ENCODE assay signal across 13 cellular contexts in the genomic region with DNA sequence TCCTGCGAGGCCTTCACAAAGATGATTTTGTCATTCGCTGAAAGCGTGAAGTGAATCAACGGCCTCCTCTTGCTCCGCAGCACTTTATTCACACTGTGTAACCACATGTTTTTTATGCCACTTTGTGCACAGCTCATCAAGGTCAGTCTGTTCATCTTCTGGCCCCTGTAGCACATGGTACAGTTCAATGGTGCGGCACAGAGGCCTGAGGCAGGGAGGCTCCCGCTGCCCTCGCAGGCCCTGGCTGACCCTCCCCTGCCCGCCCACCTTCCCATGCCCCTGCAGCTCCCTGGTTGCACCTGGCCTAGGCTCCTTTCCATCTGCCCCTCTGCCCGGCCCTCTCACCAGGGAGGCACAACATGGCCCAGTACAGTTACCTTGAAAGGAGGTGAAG.
DNase-seq lines count a peak whose midpoint lies in the region; ATAC-seq, FAIRE-seq and TF ChIP-seq lines count a peak whose summit lies in the region.
"Had no signal": no experiment of that assay in that cellular context is flagged by ENCODE, and none has a peak within 500 bp of the region (broad histone marks: within the 10 kb centered on the region; RNA-seq: fewer than 3 reads in every experiment).

No MANE protein-coding gene starts in this region.

- H3K27ac ChIP-seq in psoas muscle (no peak overlapping the region), mammary epithelial cell (ENCODE audit: insufficient read depth, low read depth, low read length) (no peak overlapping the region)
- H3K27ac ChIP-seq: adrenal gland, hepatocyte, VCaP had no signal

- BruUV-seq in mammary epithelial cell (replicated peaks; lab: Mats Ljungman, UMichigan) = no TSS peak

- H3K27ac Mint-ChIP-seq in activated naive CD4-positive, alpha-beta T cell treated with anti-CD3 and anti-CD28 coated beads, Interleukin-2, amount 50 U/mL, for 72 hours = peak overlapping the region; percentile 48 to 75
- peak overlapping the region; percentile 92 for H3K27ac Mint-ChIP-seq in stimulated activated naive B cell treated with anti-CD40 and anti-IgM and Interleukin-4, amounts not matched to agents 10 μg/mL and 1 μg/mL and 100 μg/mL, for 72 hours

- H3K9me3 Mint-ChIP-seq in activated naive CD4-positive, alpha-beta T cell treated with anti-CD3 and anti-CD28 coated beads, Interleukin-2, amount 50 U/mL, for 72 hours = no peaks in the 10 kb centered on the region
- H3K9me3 Mint-ChIP-seq in stimulated activated naive B cell treated with anti-CD40 and anti-IgM and Interleukin-4, amounts not matched to agents 10 μg/mL and 1 μg/mL and 100 μg/mL, for 72 hours = no peaks in the 10 kb centered on the region

- peak overlapping the region; percentile 52 to 59 for H3K4me3 Mint-ChIP-seq in stimulated activated naive B cell treated with anti-CD40 and anti-IgM and Interleukin-4, amounts not matched to agents 10 μg/mL and 1 μg/mL and 100 μg/mL, for 72 hours

- H3K4me2 ChIP-seq in mammary epithelial cell (ENCODE audit: insufficient read depth, low read depth, low read length) = no peak overlapping the region
- H3K4me2 ChIP-seq: hepatocyte had no signal

- no peak for DNase-seq in activated naive CD4-positive, alpha-beta T cell treated with anti-CD3 and anti-CD28 coated beads, Interleukin-2, amount 50 U/mL, for 72 hours (ENCODE audit: low spot score in 2 of 2)
- DNase-seq in activated naive CD4-positive, alpha-beta T cell treated with Interleukin-2 at 50 U/mL for 16 hours = no peak
- DNase-seq in ecto neural progenitor cell (ENCODE audit: low spot score) = peak; percentile 44
- no peak for DNase-seq in stimulated activated naive B cell treated with anti-CD40 and anti-IgM and Interleukin-4, amounts not matched to agents 10 μg/mL and 1 μg/mL and 100 μg/mL, for 72 hours
- DNase-seq in psoas muscle = no peak
- DNase-seq in mammary epithelial cell = no peak
- DNase-seq in HTR-8/SVneo (ENCODE audit: insufficient read length, low spot score) = no peak

- ATAC-seq in activated naive CD4-positive, alpha-beta T cell treated with anti-CD3 and anti-CD28 coated beads, Interleukin-2, amount 50 U/mL, for 72 hours = peak; percentile 9 to 28
- ATAC-seq in HG03139 (IDR thresholded peaks at IDR 0.05; ENCODE audit: unreplicated experiment) (peak; percentile 4), psoas muscle (no peak)
- ATAC-seq in stimulated activated naive B cell treated with anti-CD40 and anti-IgM and Interleukin-4, amounts not matched to agents 10 μg/mL and 1 μg/mL and 100 μg/mL, for 72 hours (replicated peaks) = peak; percentile 64 to 65

- no peak overlapping the region for H3K9ac ChIP-seq in mammary epithelial cell (ENCODE audit: insufficient read depth, low read length)

- no peaks in the 10 kb centered on the region for H3K27me3 ChIP-seq in psoas muscle (ENCODE audit: insufficient read depth in 3 of 3, low read length in 2 of 3)
- H3K27me3 ChIP-seq in mammary epithelial cell (ENCODE audit: insufficient read depth, low read length) = no peaks in the 10 kb centered on the region
- H3K27me3 ChIP-seq: adrenal gland, hepatocyte had no signal

- H3K4me1 ChIP-seq in psoas muscle = peaks cover 11% of the 10 kb centered on the region
- no peaks in the 10 kb centered on the region for H3K4me1 ChIP-seq in mammary epithelial cell (ENCODE audit: insufficient read depth, low read length)

- TF ChIP-seq CTCF in psoas muscle (IDR thresholded peaks at IDR 0.05) (no peak), mammary epithelial cell (conservative IDR thresholded peaks at IDR 0.05 in 1 of 2, IDR thresholded peaks at IDR 0.05 in 1 of 2; ENCODE audit: extremely low read depth in 1 of 2, insufficient read depth in 1 of 2, low read depth in 1 of 2, low read length in 2 of 2) (no peak)

- FAIRE-seq in HTR-8/SVneo (lab: Jason Lieb, UNC) = no peak
- FAIRE-seq: endometrium had no signal

- no peaks in the 10 kb centered on the region for H3K9me3 ChIP-seq in psoas muscle
- no peaks in the 10 kb centered on the region for H3K9me3 ChIP-seq in mammary epithelial cell (replicated peaks; ENCODE audit: insufficient read depth, low read length)
- H3K9me3 ChIP-seq: adrenal gland had no signal

- H3K27me3 Mint-ChIP-seq in stimulated activated naive B cell treated with anti-CD40 and anti-IgM and Interleukin-4, amounts not matched to agents 10 μg/mL and 1 μg/mL and 100 μg/mL, for 72 hours = peaks cover 5 to 7% of the 10 kb centered on the region in 2 donors

- H3K36me3 Mint-ChIP-seq in activated naive CD4-positive, alpha-beta T cell treated with anti-CD3 and anti-CD28 coated beads, Interleukin-2, amount 50 U/mL, for 72 hours = peaks cover 0 to 21% of the 10 kb centered on the region in 2 donors
- H3K36me3 Mint-ChIP-seq in stimulated activated naive B cell treated with anti-CD40 and anti-IgM and Interleukin-4, amounts not matched to agents 10 μg/mL and 1 μg/mL and 100 μg/mL, for 72 hours = no peaks in the 10 kb centered on the region

- no peak overlapping the region for H3K4me3 ChIP-seq in psoas muscle
- no peak overlapping the region for H3K4me3 ChIP-seq in mammary epithelial cell (replicated peaks in 1 of 3; ENCODE audit: insufficient read depth in 1 of 3, low read depth in 2 of 3, low read length in 3 of 3)
- H3K4me3 ChIP-seq: adrenal gland, hepatocyte, skin epidermis had no signal

- dilution Hi-C loops in mammary epithelial cell (cut with HindIII; ENCODE audit: low sequenced_read_pairs) = loop anchor here (5.0 to 25.0 kb wide), 3 partner anchors 59 to 369 kb away; no protein-coding TSS in a partner anchor

- WGBS in psoas muscle, 3 donors = 88 to 95% (median 92%) methylated on average over 10 of the region's 10 CpGs
- WGBS in mammary epithelial cell (ENCODE audit: low coverage, missing lambda C conversion rate) = 100% methylated on average over 8 of the region's 10 CpGs

- peaks cover 24 to 48% of the 10 kb centered on the region in 2 donors for H3K4me1 Mint-ChIP-seq in stimulated activated naive B cell treated with anti-CD40 and anti-IgM and Interleukin-4, amounts not matched to agents 10 μg/mL and 1 μg/mL and 100 μg/mL, for 72 hours

- CTCF ChIA-PET in mammary epithelial cell (lab: Charles Lee; ENCODE audit: low non-redundant PET) = no interaction called here

- intact Hi-C loops in psoas muscle (cut with DNase I) (no loop called here), mammary epithelial cell (cut with micrococcal nuclease) (no loop called here)

- no peak overlapping the region for H2AFZ ChIP-seq in mammary epithelial cell (ENCODE audit: low read depth, low read length)
- H2AFZ ChIP-seq: hepatocyte had no signal

- in situ Hi-C loops in mammary epithelial cell (cut with MboI; ENCODE audit: low sequenced_read_pairs in 2 of 2) = loop anchor here in 1 of 2 donors (25.0 kb wide), 1 partner anchor 519 kb away; no protein-coding TSS in a partner anchor

- H3K36me3 ChIP-seq in psoas muscle (ENCODE audit: insufficient read depth in 1 of 2, low read depth in 1 of 2) (no peaks in the 10 kb centered on the region), mammary epithelial cell (ENCODE audit: insufficient read depth, low read length) (no peaks in the 10 kb centered on the region)
- H3K36me3 ChIP-seq: adrenal gland had no signal

- H3K79me2 ChIP-seq in mammary epithelial cell (ENCODE audit: insufficient read depth, low read length) = no peaks in the 10 kb centered on the region
- H3K79me2 ChIP-seq: hepatocyte had no signal

- H4K20me1 ChIP-seq in mammary epithelial cell (ENCODE audit: insufficient read depth, low read length) = no peaks in the 10 kb centered on the region

Comparison
In these comparisons a context has a peak if more than half of its experiments do, and no peak if none do; other contexts are left out.
1. ATAC-seq: peak in activated naive CD4-positive, alpha-beta T cell treated with anti-CD3 and anti-CD28 coated beads, Interleukin-2, amount 50 U/mL, for 72 hours (2 of 2), HG03139 (single experiment) and stimulated activated naive B cell treated with anti-CD40 and anti-IgM and Interleukin-4, amounts not matched to agents 10 μg/mL and 1 μg/mL and 100 μg/mL, for 72 hours (2 of 2); none in psoas muscle (0 of 4).